8 cellular contexts compared by ENCODE assay signal in genomic region chr20:25862967-25863530, GRCh38.
DNase-seq lines count a peak whose midpoint lies in the region; ATAC-seq and TF ChIP-seq lines count a peak whose summit lies in the region.
"Not testable (repeated sequence)": the region's sequence is repeated elsewhere in the genome, so short reads cannot be mapped to it uniquely, and the experiment has no call there.

No MANE protein-coding gene starts in this region.

- H3K36me3 ChIP-seq in DOHH2 (ENCODE audit: control insufficient read depth, low read length), result not testable (repeated sequence)

- H3K4me3 ChIP-seq in DOHH2 (ENCODE audit: low read length), result peak overlapping the region; percentile 23; the same call in 1 of the 2 replicates

- DNase-seq in NCI-H2029 treated with DMSO at 0.1 percent for 48 hours (lab: John Stamatoyannopoulos, UW) (peak; percentile 34), T-helper 2 cell (peak; percentile 70 to 77 (median 75)), Right ventricle myocardium superior (peak; percentile 95), occipital lobe (lab: John Stamatoyannopoulos, UW) (peak; percentile 91)
- peak; percentile 84 for DNase-seq in activated naive CD8-positive, alpha-beta T cell treated with anti-CD3 and anti-CD28 coated beads, Interleukin-2, amount 50 U/mL, for 24 hours

- not testable (repeated sequence) for H3K27me3 ChIP-seq in DOHH2 (ENCODE audit: control insufficient read depth, low read length)

- not testable (repeated sequence) for H3K9me2 ChIP-seq in DOHH2 (replicated peaks; ENCODE audit: control insufficient read depth, low read length)

- H4K20me1 ChIP-seq in DOHH2 (ENCODE audit: control insufficient read depth, insufficient read depth, low read depth, low read length), result not testable (repeated sequence)

- H3K4me1 ChIP-seq in DOHH2 (ENCODE audit: control insufficient read depth, low read length), result not testable (repeated sequence)

- ATAC-seq in HG02642 (IDR thresholded peaks at IDR 0.05; ENCODE audit: poor library complexity, unreplicated experiment), result peak; percentile 66
- ATAC-seq in activated naive CD8-positive, alpha-beta T cell treated with anti-CD3 and anti-CD28 coated beads, Interleukin-2, amount 50 U/mL, for 24 hours, result not testable (repeated sequence)
- peak; percentile 73 for ATAC-seq in Right ventricle myocardium superior (ENCODE audit: poor library complexity)

- TF ChIP-seq CTCF in DOHH2 (IDR thresholded peaks at IDR 0.05; ENCODE audit: low read depth, low read length, poor library complexity, severe bottlenecking), result not testable (repeated sequence)

- H3F3A ChIP-seq in DOHH2 (ENCODE audit: control insufficient read depth, insufficient read depth), result not testable (repeated sequence)

- not testable (repeated sequence) for H3K9me3 ChIP-seq in DOHH2 (ENCODE audit: control insufficient read depth, insufficient read depth, low read length)

- H3K4me2 ChIP-seq in DOHH2 (ENCODE audit: low read length), result peak overlapping the region; percentile 50

- not testable (repeated sequence) for H3K27ac ChIP-seq in DOHH2 (ENCODE audit: low read depth, low read length)

- H3K27ac Mint-ChIP-seq in activated naive CD8-positive, alpha-beta T cell treated with anti-CD3 and anti-CD28 coated beads, Interleukin-2, amount 50 U/mL, for 24 hours, result peak overlapping the region; percentile 20
- H3K27ac Mint-ChIP-seq in stimulated activated naive CD8-positive, alpha-beta T cell treated with anti-CD3 and anti-CD28 coated beads, Interleukin-15, Interleukin-2, amounts not matched to agents 100 ng/mL and 50 ng/mL, for 24 hours, result not testable (repeated sequence)

- H3K27me3 Mint-ChIP-seq in activated naive CD8-positive, alpha-beta T cell treated with anti-CD3 and anti-CD28 coated beads, Interleukin-2, amount 50 U/mL, for 24 hours, result peaks cover 79% of the 10 kb centered on the region
- H3K27me3 Mint-ChIP-seq in stimulated activated naive CD8-positive, alpha-beta T cell treated with anti-CD3 and anti-CD28 coated beads, Interleukin-15, Interleukin-2, amounts not matched to agents 100 ng/mL and 50 ng/mL, for 24 hours, result peaks cover 82% of the 10 kb centered on the region

- H3K9me3 Mint-ChIP-seq in activated naive CD8-positive, alpha-beta T cell treated with anti-CD3 and anti-CD28 coated beads, Interleukin-2, amount 50 U/mL, for 24 hours; stimulated activated naive CD8-positive, alpha-beta T cell treated with anti-CD3 and anti-CD28 coated beads, Interleukin-15, Interleukin-2, amounts not matched to agents 100 ng/mL and 50 ng/mL, for 24 hours: not testable (repeated sequence)

- intact Hi-C loops in Right ventricle myocardium superior (cut with DNase I), result not testable (repeated sequence)

- H3K36me3 Mint-ChIP-seq in activated naive CD8-positive, alpha-beta T cell treated with anti-CD3 and anti-CD28 coated beads, Interleukin-2, amount 50 U/mL, for 24 hours (ENCODE audit: low read depth); stimulated activated naive CD8-positive, alpha-beta T cell treated with anti-CD3 and anti-CD28 coated beads, Interleukin-15, Interleukin-2, amounts not matched to agents 100 ng/mL and 50 ng/mL, for 24 hours (ENCODE audit: low read depth): not testable (repeated sequence)

- peak overlapping the region; percentile 68 for H3K4me3 Mint-ChIP-seq in activated naive CD8-positive, alpha-beta T cell treated with anti-CD3 and anti-CD28 coated beads, Interleukin-2, amount 50 U/mL, for 24 hours
- H3K4me3 Mint-ChIP-seq in stimulated activated naive CD8-positive, alpha-beta T cell treated with anti-CD3 and anti-CD28 coated beads, Interleukin-15, Interleukin-2, amounts not matched to agents 100 ng/mL and 50 ng/mL, for 24 hours, result peak overlapping the region; percentile 70

- H3K4me1 Mint-ChIP-seq in activated naive CD8-positive, alpha-beta T cell treated with anti-CD3 and anti-CD28 coated beads, Interleukin-2, amount 50 U/mL, for 24 hours, result peaks cover 44% of the 10 kb centered on the region
- peaks cover 49% of the 10 kb centered on the region for H3K4me1 Mint-ChIP-seq in stimulated activated naive CD8-positive, alpha-beta T cell treated with anti-CD3 and anti-CD28 coated beads, Interleukin-15, Interleukin-2, amounts not matched to agents 100 ng/mL and 50 ng/mL, for 24 hours (ENCODE audit: low read depth)

- not testable (repeated sequence) for H3K79me2 ChIP-seq in DOHH2 (ENCODE audit: control insufficient read depth, low read length)

Comparison
In these comparisons a context has a peak if more than half of its experiments do, and no peak if none do; other contexts are left out.
1. DNase-seq: peak in every context shown above with its lines; median percentile 95 in Right ventricle myocardium superior; 91 in occipital lobe; 84 in activated naive CD8-positive, alpha-beta T cell treated with anti-CD3 and anti-CD28 coated beads, Interleukin-2, amount 50 U/mL, for 24 hours; 75 in T-helper 2 cell; 34 in NCI-H2029 treated with DMSO at 0.1 percent for 48 hours.